In the genomic region with DNA sequence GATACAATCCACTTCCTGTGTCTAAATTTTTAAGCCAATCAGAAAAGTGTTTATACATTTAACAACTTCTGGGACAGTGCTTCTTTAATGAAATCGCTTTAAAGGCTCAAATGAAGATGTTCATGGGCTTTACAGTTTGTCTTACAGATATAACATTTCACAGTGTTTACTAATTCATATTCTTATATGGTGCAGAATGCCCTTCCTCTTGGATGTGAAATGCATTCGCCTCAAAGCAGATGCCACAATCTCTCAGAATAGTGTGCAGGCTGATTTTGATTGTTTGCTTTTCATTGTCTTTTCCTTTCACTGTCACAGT, we compare ENCODE assay signal across 8 cellular contexts.
DNase-seq lines count a peak whose midpoint lies in the region; ATAC-seq, FAIRE-seq and TF ChIP-seq lines count a peak whose summit lies in the region.

No MANE protein-coding gene starts in this region.

- TF ChIP-seq POLR2A in right lobe of liver (IDR thresholded peaks at IDR 0.05) = no peak
- TF ChIP-seq POLR2A in H54 (IDR thresholded peaks at IDR 0.05; ENCODE audit: low read depth, low read length) = no peak

- TF ChIP-seq CTCF in right lobe of liver (IDR thresholded peaks at IDR 0.05) (no peak), tibial artery (IDR thresholded peaks at IDR 0.05) (no peak)

- no peak for DNase-seq in activated T-cell treated with anti-CD3 and anti-CD28 coated beads, Interleukin-2, amount 50 U/mL, for 72 hours
- no peak for DNase-seq in activated T-cell treated with anti-CD3 and anti-CD28 coated beads for 4 hours
- DNase-seq in right lobe of liver = no peak
- DNase-seq in tibial artery = no peak
- DNase-seq in RPMI8226 = no peak
- DNase-seq in H54 (ENCODE audit: insufficient read length, low spot score) = no peak
- DNase-seq in inferior parietal cortex (ENCODE audit: extremely low spot score) = no peak

- H3K27ac ChIP-seq in right lobe of liver = peak overlapping the region in 2 of 3 donors; percentile 89 to 90
- H3K27ac ChIP-seq in tibial artery = peak overlapping the region in 1 of 2 donors; percentile 68

- intact Hi-C loops in right lobe of liver (cut with DNase I) = no loop called here
- intact Hi-C loops in tibial artery (cut with DNase I; ENCODE audit: low total_unique reads) = no loop called here

- H3K36me3 ChIP-seq in right lobe of liver = no peaks in the 10 kb centered on the region
- no peaks in the 10 kb centered on the region for H3K36me3 ChIP-seq in tibial artery

- no peaks in the 10 kb centered on the region for H3K27me3 Mint-ChIP-seq in activated T-cell treated with anti-CD3 and anti-CD28 coated beads, Interleukin-2, amount 50 U/mL, for 72 hours (ENCODE audit: low read depth)
- no peaks in the 10 kb centered on the region for H3K27me3 Mint-ChIP-seq in activated naive CD8-positive, alpha-beta T cell

- no peaks in the 10 kb centered on the region for H3K9me3 Mint-ChIP-seq in activated T-cell treated with anti-CD3 and anti-CD28 coated beads, Interleukin-2, amount 50 U/mL, for 72 hours
- H3K9me3 Mint-ChIP-seq in activated naive CD8-positive, alpha-beta T cell (ENCODE audit: low read depth) = no peaks in the 10 kb centered on the region

- peak overlapping the region; percentile 95 to 97 for H3K4me3 Mint-ChIP-seq in activated T-cell treated with anti-CD3 and anti-CD28 coated beads, Interleukin-2, amount 50 U/mL, for 72 hours
- peak overlapping the region; percentile 96 for H3K4me3 Mint-ChIP-seq in activated naive CD8-positive, alpha-beta T cell

- peaks cover 82% of the 10 kb centered on the region for H3K4me1 Mint-ChIP-seq in activated T-cell treated with anti-CD3 and anti-CD28 coated beads, Interleukin-2, amount 50 U/mL, for 72 hours (ENCODE audit: low read depth)
- peaks cover 79% of the 10 kb centered on the region for H3K4me1 Mint-ChIP-seq in activated naive CD8-positive, alpha-beta T cell (ENCODE audit: low read depth)

- peaks cover 0 to 20% (median 5%) of the 10 kb centered on the region in 4 donors for H3K4me1 ChIP-seq in right lobe of liver
- H3K4me1 ChIP-seq in tibial artery = peaks cover 0 to 39% (median 7%) of the 10 kb centered on the region in 4 donors

- peak overlapping the region; percentile 93 for H3K27ac Mint-ChIP-seq in activated T-cell treated with anti-CD3 and anti-CD28 coated beads, Interleukin-2, amount 50 U/mL, for 72 hours
- peak overlapping the region; percentile 97 for H3K27ac Mint-ChIP-seq in activated naive CD8-positive, alpha-beta T cell

- H3K27me3 ChIP-seq in right lobe of liver = no peaks in the 10 kb centered on the region
- no peaks in the 10 kb centered on the region for H3K27me3 ChIP-seq in tibial artery

- H3K36me3 Mint-ChIP-seq in activated T-cell treated with anti-CD3 and anti-CD28 coated beads, Interleukin-2, amount 50 U/mL, for 72 hours (ENCODE audit: insufficient read depth in 2 of 2) = peaks cover 6 to 10% of the 10 kb centered on the region in 2 donors
- peaks cover 2% of the 10 kb centered on the region for H3K36me3 Mint-ChIP-seq in activated naive CD8-positive, alpha-beta T cell

- 15% methylated on average over 2 of the region's 2 CpGs for WGBS in right lobe of liver (ENCODE audit: insufficient coverage, low coverage, low lambda C conversion rate, missing lambda C conversion rate)

- no peak for FAIRE-seq in H54 (lab: Jason Lieb, UNC)

- H3K4me3 ChIP-seq in right lobe of liver (peak overlapping the region in 2 of 3 donors; percentile 64 to 70), tibial artery (peak overlapping the region; percentile 77 to 91)

- no peak for ATAC-seq in activated T-cell treated with anti-CD3 and anti-CD28 coated beads, Interleukin-2, amount 50 U/mL, for 72 hours (replicated peaks in 1 of 2)
- no peak for ATAC-seq in right lobe of liver

- H3K9me3 ChIP-seq in right lobe of liver (no peaks in the 10 kb centered on the region), tibial artery (no peaks in the 10 kb centered on the region)
